In the genomic region with DNA sequence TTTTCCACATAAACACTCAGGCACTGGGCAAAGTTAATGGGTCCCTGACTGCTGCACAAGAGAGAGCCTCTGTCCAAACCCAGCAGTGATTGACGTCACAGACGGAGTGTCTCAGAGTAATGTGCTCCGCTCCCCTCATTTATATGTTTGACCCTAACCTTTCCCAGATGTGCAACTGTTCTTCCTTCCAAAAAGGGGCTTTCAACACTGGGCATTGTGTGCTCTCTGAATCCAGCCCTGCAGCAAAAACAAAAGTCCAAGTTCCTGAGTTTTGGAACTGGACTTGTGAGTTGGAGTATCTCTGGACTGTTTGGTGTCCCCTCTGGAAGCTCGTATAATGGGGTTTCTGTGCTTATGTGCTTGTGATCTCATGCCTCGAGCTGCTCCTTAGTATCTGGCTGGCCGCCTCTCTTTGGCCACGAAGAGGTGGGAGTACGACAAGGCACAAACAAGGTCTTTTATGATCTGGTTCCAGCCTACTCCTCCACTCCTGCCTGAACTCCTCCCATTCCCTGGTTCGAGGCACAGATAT, we compare ENCODE assay signal across 13 cellular contexts.
DNase-seq lines count a peak whose midpoint lies in the region; ATAC-seq, FAIRE-seq and TF ChIP-seq lines count a peak whose summit lies in the region.
"Had no signal": no experiment of that assay in that cellular context is flagged by ENCODE, and none has a peak within 500 bp of the region (broad histone marks: within the 10 kb centered on the region; RNA-seq: fewer than 3 reads in every experiment).

No MANE protein-coding gene starts in this region.

- H3K36me3 Mint-ChIP-seq in activated naive CD8-positive, alpha-beta T cell treated with anti-CD3 and anti-CD28 coated beads, Interleukin-2, amount 50 U/mL, for 24 hours (ENCODE audit: low read depth), result no peaks in the 10 kb centered on the region

- intact Hi-C loops in esophagus squamous epithelium (cut with DNase I) (no loop called here), left lung (cut with DNase I) (loop anchor here in 1 of 2 donors (5.0 kb wide), 1 partner anchor 50 kb away; no protein-coding TSS in a partner anchor)

- H3K4me3 ChIP-seq in esophagus squamous epithelium (peak overlapping the region in 1 of 4 donors; percentile 7), left lung (no peak overlapping the region), subcutaneous abdominal adipose tissue (ENCODE audit: low read depth in 1 of 5, low read length in 5 of 5) (peak overlapping the region in 3 of 5 donors; percentile 4 to 39 (median 6))
- H3K4me3 ChIP-seq: BLaER1, dorsolateral prefrontal cortex had no signal

- H3K27me3 Mint-ChIP-seq in activated naive CD8-positive, alpha-beta T cell treated with anti-CD3 and anti-CD28 coated beads, Interleukin-2, amount 50 U/mL, for 24 hours, result peaks cover 3% of the 10 kb centered on the region
- H3K27me3 Mint-ChIP-seq: activated B cell treated with CpG ODN at 0.5 μM for 24 hours had no signal

- H3K36me3 ChIP-seq in esophagus squamous epithelium (no peaks in the 10 kb centered on the region), left lung (no peaks in the 10 kb centered on the region), subcutaneous abdominal adipose tissue (ENCODE audit: control insufficient read depth in 5 of 5, insufficient read depth in 5 of 5, low read length in 5 of 5) (no peaks in the 10 kb centered on the region)
- H3K36me3 ChIP-seq: BLaER1 had no signal

- TF ChIP-seq POLR2A in esophagus squamous epithelium (IDR thresholded peaks at IDR 0.05), result no peak

- no peak overlapping the region for H3K27ac Mint-ChIP-seq in activated naive CD8-positive, alpha-beta T cell treated with anti-CD3 and anti-CD28 coated beads, Interleukin-2, amount 50 U/mL, for 24 hours
- H3K27ac Mint-ChIP-seq: activated B cell treated with CpG ODN at 0.5 μM for 24 hours had no signal

- peaks cover 6% of the 10 kb centered on the region for H3K9me3 Mint-ChIP-seq in activated naive CD8-positive, alpha-beta T cell treated with anti-CD3 and anti-CD28 coated beads, Interleukin-2, amount 50 U/mL, for 24 hours

- H3K27ac ChIP-seq in esophagus squamous epithelium (peak overlapping the region; percentile 1 to 78 (median 64)), left lung (peak overlapping the region; percentile 34 to 50), subcutaneous abdominal adipose tissue (ENCODE audit: low read depth, low read length) (peak overlapping the region; percentile 53)
- H3K27ac ChIP-seq: BLaER1, dorsolateral prefrontal cortex had no signal

- 59 to 66% methylated on average over 9 of the region's 9 CpGs for WGBS in esophagus squamous epithelium, 2 donors

- H3K9me3 ChIP-seq in esophagus squamous epithelium, result no peaks in the 10 kb centered on the region
- no peaks in the 10 kb centered on the region for H3K9me3 ChIP-seq in left lung
- H3K9me3 ChIP-seq in subcutaneous abdominal adipose tissue (ENCODE audit: control insufficient read depth in 5 of 5, low read length in 5 of 5), result no peaks in the 10 kb centered on the region
- H3K9me3 ChIP-seq: BLaER1 had no signal

- no peak overlapping the region for H3K4me3 Mint-ChIP-seq in activated naive CD8-positive, alpha-beta T cell treated with anti-CD3 and anti-CD28 coated beads, Interleukin-2, amount 50 U/mL, for 24 hours
- H3K4me3 Mint-ChIP-seq: activated B cell treated with CpG ODN at 0.5 μM for 24 hours had no signal

- H3K4me1 Mint-ChIP-seq in activated naive CD8-positive, alpha-beta T cell treated with anti-CD3 and anti-CD28 coated beads, Interleukin-2, amount 50 U/mL, for 24 hours, result no peaks in the 10 kb centered on the region

- TF ChIP-seq CTCF in esophagus squamous epithelium (IDR thresholded peaks at IDR 0.05), result no peak
- no peak for TF ChIP-seq CTCF in left lung (IDR thresholded peaks at IDR 0.05)

- H3K27me3 ChIP-seq in esophagus squamous epithelium (no peaks in the 10 kb centered on the region), left lung (no peaks in the 10 kb centered on the region), subcutaneous abdominal adipose tissue (ENCODE audit: control insufficient read depth in 5 of 5, insufficient read depth in 4 of 5, low read length in 5 of 5) (no peaks in the 10 kb centered on the region)
- H3K27me3 ChIP-seq: BLaER1, dorsolateral prefrontal cortex had no signal

- H3K4me1 ChIP-seq in esophagus squamous epithelium, result peaks cover 6 to 43% (median 13%) of the 10 kb centered on the region in 3 donors
- peaks cover 4 to 41% of the 10 kb centered on the region in 2 donors for H3K4me1 ChIP-seq in left lung
- H3K4me1 ChIP-seq in subcutaneous abdominal adipose tissue (ENCODE audit: control insufficient read depth in 5 of 5, insufficient read depth in 5 of 5, low read length in 5 of 5), result peaks cover 3 to 38% (median 31%) of the 10 kb centered on the region in 5 donors
- H3K4me1 ChIP-seq: BLaER1 had no signal

- DNase-seq in HTR-8/SVneo (ENCODE audit: insufficient read length, low spot score) (no peak), esophagus squamous epithelium (lab: John Stamatoyannopoulos, UW) (no peak), left lung (no peak), Kasumi-1 (lab: John Stamatoyannopoulos, UW) (no peak), NCI-H82 treated with DMSO at 0.1 percent for 48 hours (lab: John Stamatoyannopoulos, UW; ENCODE audit: unreplicated experiment) (no peak)
- DNase-seq in activated naive CD8-positive, alpha-beta T cell treated with anti-CD3 and anti-CD28 coated beads, Interleukin-2, amount 50 U/mL, for 24 hours, result no peak
- DNase-seq: activated B cell treated with CpG ODN at 0.5 μM for 24 hours; dorsolateral prefrontal cortex; occipital lobe; stimulated activated CD8-positive, alpha-beta memory T cell treated with anti-CD3 and anti-CD28 coated beads, Interleukin-4, amount 100 ng/mL, for 48 hours had no signal

- no peak overlapping the region for H3K9ac ChIP-seq in subcutaneous abdominal adipose tissue (ENCODE audit: low read length in 5 of 5)
- H3K9ac ChIP-seq: BLaER1 had no signal

- FAIRE-seq in HTR-8/SVneo (lab: Jason Lieb, UNC), result peak; percentile 33

- ATAC-seq in left lung (peak; percentile 42), HG02885 (IDR thresholded peaks at IDR 0.05; ENCODE audit: poor library complexity, unreplicated experiment) (no peak)
- no peak for ATAC-seq in activated naive CD8-positive, alpha-beta T cell treated with anti-CD3 and anti-CD28 coated beads, Interleukin-2, amount 50 U/mL, for 24 hours

Comparison
In these comparisons a context has a peak if more than half of its experiments do, and no peak if none do; other contexts are left out.
1. H3K4me3 ChIP-seq: peak in subcutaneous abdominal adipose tissue (3 of 5); none in left lung (0 of 2).
2. Peak in every context shown above with its lines, with median percentiles within 50 percentile points of each other: H3K27ac ChIP-seq.